In genomic region chr15:64552281-64552948, GRCh38 we compare ENCODE assay signal across 18 cellular contexts.
DNase-seq lines count a peak whose midpoint lies in the region; ATAC-seq, FAIRE-seq and TF ChIP-seq lines count a peak whose summit lies in the region.
"Had no signal": no experiment of that assay in that cellular context is flagged by ENCODE, and none has a peak within 500 bp of the region (broad histone marks: within the 10 kb centered on the region; RNA-seq: fewer than 3 reads in every experiment).

No MANE protein-coding gene starts in this region.

- H3K9me3 ChIP-seq in HEK293 (ENCODE audit: control insufficient read depth, insufficient read depth, low read depth, low read length) (no peaks in the 10 kb centered on the region), pancreas (no peaks in the 10 kb centered on the region)
- H3K9me3 ChIP-seq: BE2C, SJSA1 had no signal

- H3K27ac ChIP-seq in HEK293 (ENCODE audit: extremely low read depth, low read depth, low read length), result no peak overlapping the region
- peak overlapping the region; percentile 13 for H3K27ac ChIP-seq in angular gyrus (ENCODE audit: low read depth, low read length)
- H3K27ac ChIP-seq in pancreas, result no peak overlapping the region
- H3K27ac ChIP-seq: SJSA1 had no signal

- peaks cover 2% of the 10 kb centered on the region; the same call in 1 of the 2 replicates for H3K4me1 ChIP-seq in HEK293 (ENCODE audit: control insufficient read depth, insufficient read depth, low read length)
- H3K4me1 ChIP-seq in pancreas, result no peaks in the 10 kb centered on the region
- H3K4me1 ChIP-seq: BE2C, SJSA1 had no signal

- DNase-seq in left kidney (ENCODE audit: low read depth, low spot score) (peak; percentile 57), sciatic nerve (ENCODE audit: low spot score) (no peak), pancreas (no peak)
- DNase-seq in activated CD4-positive, alpha-beta T cell treated with anti-CD3 and anti-CD28 coated beads for 4 hours, result no peak
- DNase-seq: BE2C; CD8-positive, alpha-beta T cell; DND-41; NCI-H1417; NCI-H2029; NCI-H510A; SW 1271 had no signal

- ATAC-seq in sciatic nerve (peak; percentile 15), pancreas (no peak), GM21576 (IDR thresholded peaks at IDR 0.05; ENCODE audit: unreplicated experiment) (no peak), GM19328 (IDR thresholded peaks at IDR 0.05; ENCODE audit: unreplicated experiment) (no peak)
- ATAC-seq: CD8-positive, alpha-beta T cell; HCT116 had no signal

- no peaks in the 10 kb centered on the region; a peak in 1 of 3 replicates for H3K36me3 ChIP-seq in HEK293 (ENCODE audit: control insufficient read depth in 2 of 2, insufficient read depth in 1 of 2, low read length in 2 of 2)
- H3K36me3 ChIP-seq in pancreas, result no peaks in the 10 kb centered on the region
- H3K36me3 ChIP-seq: SJSA1 had no signal

- 88 to 93% methylated on average over 8 of the region's 8 CpGs for WGBS in pancreas, 2 donors

- H3K4me3 ChIP-seq in HEK293 (ENCODE audit: low read depth, low read length), result no peak overlapping the region
- no peak overlapping the region for H3K4me3 ChIP-seq in pancreas
- H3K4me3 ChIP-seq: SJSA1 had no signal

- CTCF ChIA-PET in HEK293 (lab: Yijun Ruan, JAX), result no interaction called here

- TF ChIP-seq CTCF in HEK293 (tag by site-specific recombination; IDR thresholded peaks at IDR 0.05) (no peak), pancreas (IDR thresholded peaks at IDR 0.05) (no peak)

- intact Hi-C loops in sciatic nerve (cut with DNase I) (no loop called here), pancreas (cut with DNase I) (no loop called here)

- no peak for FAIRE-seq in pancreas (lab: Jason Lieb, UNC)
- FAIRE-seq: D721Med had no signal

- no peaks in the 10 kb centered on the region for H3K27me3 ChIP-seq in pancreas
- H3K27me3 ChIP-seq: BE2C, SJSA1 had no signal

- POLR2A ChIA-PET in HEK293 (lab: Yijun Ruan, JAX), result interaction anchor here (0.5 kb wide), 1 partner anchor 28 kb away, joined by 8 read pairs; no protein-coding TSS in a partner anchor

TF ChIP-seq in HEK293, 187 proteins besides CTCF, POLR2A, EP300 and RAD21 (continues in another document):
- TF ChIP-seq ZBTB21 (tag by site-specific recombination; IDR thresholded peaks at IDR 0.05) (no peak), PRDM6 (tag by site-specific recombination; IDR thresholded peaks at IDR 0.05) (no peak), GLI4 (tag by site-specific recombination; IDR thresholded peaks at IDR 0.05) (no peak), ZBTB17 (tag by site-specific recombination; IDR thresholded peaks at IDR 0.05) (0 out of 2 replicates have a peak, but pooled peaks have one; percentile 19), ZFP3 (tag by site-specific recombination; IDR thresholded peaks at IDR 0.05; ENCODE audit: low read depth) (no peak), ZNF146 (tag by site-specific recombination; IDR thresholded peaks at IDR 0.05) (no peak), ZNF654 (tag by site-specific recombination; IDR thresholded peaks at IDR 0.05; ENCODE audit: low read depth) (no peak), KLF16 (tag by site-specific recombination; IDR thresholded peaks at IDR 0.05) (no peak), ZNF555 (tag by site-specific recombination; conservative IDR thresholded peaks at IDR 0.05) (no peak), ZFHX2 (tag by site-specific recombination; conservative IDR thresholded peaks at IDR 0.05) (no peak), ZNF248 (tag by site-specific recombination; IDR thresholded peaks at IDR 0.05) (no peak), ZBTB1 (tag by site-specific recombination; IDR thresholded peaks at IDR 0.05) (no peak), ZNF600 (tag by site-specific recombination; IDR thresholded peaks at IDR 0.05) (peak; percentile 47; the same call in 1 of the 2 replicates), SP7 (tag by site-specific recombination; IDR thresholded peaks at IDR 0.05) (no peak), ZNF549 (tag by site-specific recombination; IDR thresholded peaks at IDR 0.05) (no peak), ZEB2 (tag by site-specific recombination; IDR thresholded peaks at IDR 0.05) (no peak), ZNF354C (tag by site-specific recombination; IDR thresholded peaks at IDR 0.05; ENCODE audit: borderline replicate concordance, low read depth) (no peak), ZNF223 (tag by site-specific recombination; IDR thresholded peaks at IDR 0.05) (no peak), ZNF792 (tag by site-specific recombination; IDR thresholded peaks at IDR 0.05) (no peak), GLIS2 (tag by site-specific recombination; IDR thresholded peaks at IDR 0.05) (no peak), TRIM28 (IDR thresholded peaks at IDR 0.05; ENCODE audit: borderline replicate concordance, low read length) (no peak), KLF9 (tag by site-specific recombination; IDR thresholded peaks at IDR 0.05; ENCODE audit: low read depth) (no peak), ZNF76 (tag by site-specific recombination; IDR thresholded peaks at IDR 0.05; ENCODE audit: borderline replicate concordance, low read depth) (no peak), ZNF23 (tag by site-specific recombination; IDR thresholded peaks at IDR 0.05; ENCODE audit: borderline replicate concordance) (no peak), ZNF558 (tag by site-specific recombination; IDR thresholded peaks at IDR 0.05) (no peak), PRDM1 (tag by site-specific recombination; IDR thresholded peaks at IDR 0.05) (no peak), ZNF311 (tag by site-specific recombination; IDR thresholded peaks at IDR 0.05; ENCODE audit: borderline replicate concordance) (no peak), ZNF302 (tag by site-specific recombination; IDR thresholded peaks at IDR 0.05; ENCODE audit: low read depth) (no peak), ZNF529 (tag by site-specific recombination; IDR thresholded peaks at IDR 0.05; ENCODE audit: insufficient replicate concordance) (no peak), ZSCAN30 (tag by site-specific recombination; IDR thresholded peaks at IDR 0.05) (0 out of 2 replicates have a peak, but pooled peaks have one; percentile 13)
- TF ChIP-seq, protein P1, sequence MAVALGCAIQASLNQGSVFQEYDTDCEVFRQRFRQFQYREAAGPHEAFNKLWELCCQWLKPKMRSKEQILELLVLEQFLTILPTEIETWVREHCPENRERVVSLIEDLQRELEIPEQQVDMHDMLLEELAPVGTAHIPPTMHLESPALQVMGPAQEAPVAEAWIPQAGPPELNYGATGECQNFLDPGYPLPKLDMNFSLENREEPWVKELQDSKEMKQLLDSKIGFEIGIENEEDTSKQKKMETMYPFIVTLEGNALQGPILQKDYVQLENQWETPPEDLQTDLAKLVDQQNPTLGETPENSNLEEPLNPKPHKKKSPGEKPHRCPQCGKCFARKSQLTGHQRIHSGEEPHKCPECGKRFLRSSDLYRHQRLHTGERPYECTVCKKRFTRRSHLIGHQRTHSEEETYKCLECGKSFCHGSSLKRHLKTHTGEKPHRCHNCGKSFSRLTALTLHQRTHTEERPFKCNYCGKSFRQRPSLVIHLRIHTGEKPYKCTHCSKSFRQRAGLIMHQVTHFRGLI (tag by site-specific recombination; IDR thresholded peaks at IDR 0.05), result peak; percentile 91
- TF ChIP-seq, protein P2, sequence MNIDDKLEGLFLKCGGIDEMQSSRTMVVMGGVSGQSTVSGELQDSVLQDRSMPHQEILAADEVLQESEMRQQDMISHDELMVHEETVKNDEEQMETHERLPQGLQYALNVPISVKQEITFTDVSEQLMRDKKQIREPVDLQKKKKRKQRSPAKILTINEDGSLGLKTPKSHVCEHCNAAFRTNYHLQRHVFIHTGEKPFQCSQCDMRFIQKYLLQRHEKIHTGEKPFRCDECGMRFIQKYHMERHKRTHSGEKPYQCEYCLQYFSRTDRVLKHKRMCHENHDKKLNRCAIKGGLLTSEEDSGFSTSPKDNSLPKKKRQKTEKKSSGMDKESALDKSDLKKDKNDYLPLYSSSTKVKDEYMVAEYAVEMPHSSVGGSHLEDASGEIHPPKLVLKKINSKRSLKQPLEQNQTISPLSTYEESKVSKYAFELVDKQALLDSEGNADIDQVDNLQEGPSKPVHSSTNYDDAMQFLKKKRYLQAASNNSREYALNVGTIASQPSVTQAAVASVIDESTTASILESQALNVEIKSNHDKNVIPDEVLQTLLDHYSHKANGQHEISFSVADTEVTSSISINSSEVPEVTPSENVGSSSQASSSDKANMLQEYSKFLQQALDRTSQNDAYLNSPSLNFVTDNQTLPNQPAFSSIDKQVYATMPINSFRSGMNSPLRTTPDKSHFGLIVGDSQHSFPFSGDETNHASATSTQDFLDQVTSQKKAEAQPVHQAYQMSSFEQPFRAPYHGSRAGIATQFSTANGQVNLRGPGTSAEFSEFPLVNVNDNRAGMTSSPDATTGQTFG (tag by site-specific recombination; IDR thresholded peaks at IDR 0.05; ENCODE audit: borderline replicate concordance), result no peak
- TF ChIP-seq, protein P3, sequence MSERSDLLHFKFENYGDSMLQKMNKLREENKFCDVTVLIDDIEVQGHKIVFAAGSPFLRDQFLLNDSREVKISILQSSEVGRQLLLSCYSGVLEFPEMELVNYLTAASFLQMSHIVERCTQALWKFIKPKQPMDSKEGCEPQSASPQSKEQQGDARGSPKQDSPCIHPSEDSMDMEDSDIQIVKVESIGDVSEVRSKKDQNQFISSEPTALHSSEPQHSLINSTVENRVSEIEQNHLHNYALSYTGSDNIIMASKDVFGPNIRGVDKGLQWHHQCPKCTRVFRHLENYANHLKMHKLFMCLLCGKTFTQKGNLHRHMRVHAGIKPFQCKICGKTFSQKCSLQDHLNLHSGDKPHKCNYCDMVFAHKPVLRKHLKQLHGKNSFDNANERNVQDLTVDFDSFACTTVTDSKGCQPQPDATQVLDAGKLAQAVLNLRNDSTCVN (tag by site-specific recombination; optimal IDR thresholded peaks at IDR 0.05), result no peak
